ENCODE assay signal across 17 cellular contexts in the genomic region with DNA sequence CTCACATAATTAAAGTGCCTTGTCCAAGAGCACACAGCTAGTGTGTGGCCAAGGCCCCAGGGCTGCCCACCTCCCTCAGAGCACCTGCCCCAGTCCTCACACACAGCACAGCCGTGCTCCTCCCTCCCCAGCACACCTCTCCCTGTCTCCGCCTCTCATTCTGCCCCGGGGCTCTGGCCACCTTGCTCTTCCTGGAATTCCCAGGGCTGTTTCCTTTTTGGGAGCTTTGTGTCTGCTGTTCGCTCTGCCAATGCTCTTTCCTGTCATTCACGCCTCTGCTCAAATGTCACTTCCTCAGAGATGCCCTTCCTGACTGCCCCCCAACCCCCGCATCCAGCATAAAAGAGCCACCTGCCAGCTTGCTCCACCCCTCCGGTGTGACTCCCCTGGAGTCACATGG. TPM values are rescaled to one million over a fixed set of nuclear protein-coding genes. Genes with fewer than 3 reads are reported as not detected.
DNase-seq lines count a peak whose midpoint lies in the region; TF ChIP-seq lines count a peak whose summit lies in the region.
"Had no signal": no experiment of that assay in that cellular context is flagged by ENCODE, and none has a peak within 500 bp of the region (broad histone marks: within the 10 kb centered on the region; RNA-seq: fewer than 3 reads in every experiment).

No MANE protein-coding gene starts in this region.

- TF ChIP-seq CTCF in esophagus muscularis mucosa (IDR thresholded peaks at IDR 0.05), result no peak

- intact Hi-C loops in esophagus muscularis mucosa (cut with DNase I), result no loop called here

- DNase-seq in ELF-1 (ENCODE audit: low read depth, low spot score) (peak; percentile 82), H7 (peak; percentile 56), NCI-H345 (lab: John Stamatoyannopoulos, UW) (peak; percentile 33), dermis microvascular lymphatic vessel endothelial cell (ENCODE audit: low read depth in 2 of 2) (peak; percentile 36 to 82), SIG-M5 (lab: John Stamatoyannopoulos, UW) (no peak), esophagus muscularis mucosa (ENCODE audit: extremely low spot score) (no peak)
- no peak for DNase-seq in stimulated activated CD4-positive, alpha-beta T cell treated with anti-CD3 and anti-CD28 coated beads, Interleukin-15, amount 100 ng/mL, for 24 hours
- no peak for DNase-seq in activated CD8-positive, alpha-beta memory T cell treated with anti-CD3 and anti-CD28 coated beads, Interleukin-2, amount 50 U/mL, for 4 hours
- DNase-seq: BE2C; CD4-positive, alpha-beta memory T cell; NCI-H1048; NCI-H187; NCI-H226; NCI-H774; T-helper 17 cell had no signal

- no peaks in the 10 kb centered on the region for H3K4me1 ChIP-seq in esophagus muscularis mucosa

- WGBS in esophagus muscularis mucosa, result 67% methylated on average over 7 of the region's 7 CpGs

- TF ChIP-seq POLR2A in esophagus muscularis mucosa (IDR thresholded peaks at IDR 0.05; ENCODE audit: low read depth), result no peak

- H3K36me3 ChIP-seq in H7 (replicated peaks; ENCODE audit: control insufficient read depth, insufficient read depth, low read length), result no peaks in the 10 kb centered on the region
- H3K36me3 ChIP-seq in esophagus muscularis mucosa, result no peaks in the 10 kb centered on the region
- H3K36me3 ChIP-seq: BE2C had no signal

- no peak overlapping the region for H3K27ac ChIP-seq in esophagus muscularis mucosa (replicated peaks in 1 of 4)
- H3K27ac ChIP-seq: HL-60 had no signal

- no peak for TF ChIP-seq EP300 in esophagus muscularis mucosa (IDR thresholded peaks at IDR 0.05)

- H3K4me3 ChIP-seq in H7 (ENCODE audit: insufficient read depth, low read depth, low read length), result no peak overlapping the region
- no peak overlapping the region for H3K4me3 ChIP-seq in esophagus muscularis mucosa

- no peaks in the 10 kb centered on the region for H3K9me3 ChIP-seq in esophagus muscularis mucosa
- H3K9me3 ChIP-seq: BE2C had no signal

- H3K27me3 ChIP-seq in H7 (ENCODE audit: control insufficient read depth, insufficient read depth, low read length) (no peaks in the 10 kb centered on the region; the same call in 1 of the 2 replicates), esophagus muscularis mucosa (no peaks in the 10 kb centered on the region)
- H3K27me3 ChIP-seq: BE2C had no signal

RNA-seq across cellular contexts. Expression of a gene that starts 13.3 kb away (rescaled TPM):
- 0.17 and 0.22 TPM in 2 replicates for total RNA-seq in H7 (2014; rRNA removed; shearing (Covaris generic))
- 2.4 and 2.7 TPM in 2 replicates for total RNA-seq in dermis microvascular lymphatic vessel endothelial cell
- 1 to 10 TPM in 1 of 4 donors, under 1 TPM in 3; 0.42 to 1.8 (median 0.57) TPM for total RNA-seq in esophagus muscularis mucosa
- total RNA-seq: CD4-positive, alpha-beta memory T cell; Right ventricle myocardium inferior; T-helper 17 cell had no signal

RNA-seq across cellular contexts. Expression of a gene that starts 46.5 kb away (rescaled TPM):
- total RNA-seq in H7 (2014; rRNA removed; shearing (Covaris generic)), result 3.3 and 8.6 TPM in 2 replicates
- total RNA-seq in dermis microvascular lymphatic vessel endothelial cell (0.77 and 1.0 TPM in 2 replicates), esophagus muscularis mucosa (10 to 100 TPM in 2 of 4 donors, 1 to 10 TPM in 2; 4.6 to 18.0 (median 9.7) TPM)

RNA-seq across cellular contexts. Expression of a gene that starts 51.3 kb away (rescaled TPM):
- total RNA-seq in H7 (2014; rRNA removed; shearing (Covaris generic)), result not detected in 2 replicates
- total RNA-seq in dermis microvascular lymphatic vessel endothelial cell (not detected in 2 replicates), esophagus muscularis mucosa (not detected)
- total RNA-seq: CD4-positive, alpha-beta memory T cell; Right ventricle myocardium inferior; T-helper 17 cell had no signal

Comparison
In these comparisons a context has a peak if more than half of its experiments do, and no peak if none do; other contexts are left out.
1. DNase-seq: peak in ELF-1 (single experiment), H7 (single experiment), NCI-H345 (single experiment) and dermis microvascular lymphatic vessel endothelial cell (2 of 2); none in SIG-M5 (single experiment), stimulated activated CD4-positive, alpha-beta T cell treated with anti-CD3 and anti-CD28 coated beads, Interleukin-15, amount 100 ng/mL, for 24 hours (single experiment), activated CD8-positive, alpha-beta memory T cell treated with anti-CD3 and anti-CD28 coated beads, Interleukin-2, amount 50 U/mL, for 4 hours (single experiment) and esophagus muscularis mucosa (single experiment).